8 cellular contexts compared by ENCODE assay signal in the genomic region with DNA sequence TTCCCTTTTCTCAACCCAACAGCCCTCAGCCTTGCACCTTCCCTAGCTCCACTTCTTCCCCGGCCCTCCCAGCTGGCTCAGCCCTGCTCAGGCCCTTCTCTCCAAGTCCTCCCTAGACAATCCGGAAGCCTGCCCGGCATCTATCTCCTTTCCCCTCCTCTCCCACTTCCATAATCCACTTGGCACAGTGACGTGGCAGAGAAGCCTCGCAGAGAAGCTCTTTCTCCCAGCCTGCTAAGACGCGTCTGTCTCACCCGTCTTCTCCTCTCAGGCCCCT. TPM values are rescaled to one million over a fixed set of nuclear protein-coding genes. Genes with fewer than 3 reads are reported as not detected.
DNase-seq lines count a peak whose midpoint lies in the region; TF ChIP-seq lines count a peak whose summit lies in the region.

No MANE protein-coding gene starts in this region.

- peak overlapping the region; percentile 98 to 99 (median 99) for H3K27ac Mint-ChIP-seq in brain

- H3K9me3 Mint-ChIP-seq in brain, result peaks cover 0 to 3% (median 0%) of the 10 kb centered on the region in 5 experiments

- peak overlapping the region; percentile 96 for H3K27ac ChIP-seq in smooth muscle cell (ENCODE audit: low read depth)

- H4K20me1 ChIP-seq in smooth muscle cell (ENCODE audit: low read depth), result peaks cover 27% of the 10 kb centered on the region

- peaks cover 24% of the 10 kb centered on the region for H3K4me1 ChIP-seq in smooth muscle cell (ENCODE audit: low read depth)

- H3K27me3 ChIP-seq in smooth muscle cell (ENCODE audit: low read depth), result no peaks in the 10 kb centered on the region

- H3K9ac ChIP-seq in smooth muscle cell (ENCODE audit: low read depth), result peak overlapping the region; percentile 99

- H3F3A ChIP-seq in smooth muscle cell (ENCODE audit: low read depth), result no peaks in the 10 kb centered on the region

- no peak overlapping the region for H2AFZ ChIP-seq in smooth muscle cell (ENCODE audit: low read depth)

- peaks cover 9% of the 10 kb centered on the region for H3K36me3 Mint-ChIP-seq in brain

- H3K79me2 ChIP-seq in smooth muscle cell (ENCODE audit: low read depth), result peaks cover 25% of the 10 kb centered on the region

- TF ChIP-seq CTCF in brain (conservative IDR thresholded peaks at IDR 0.05) (no peak), smooth muscle cell (IDR thresholded peaks at IDR 0.05; ENCODE audit: borderline replicate concordance, insufficient read depth, poor library complexity, severe bottlenecking) (no peak), GM20000 (IDR thresholded peaks at IDR 0.05; ENCODE audit: extremely low read depth, missing control alignments) (no peak)

- peak overlapping the region; percentile 96 for H3K4me2 ChIP-seq in smooth muscle cell

- no peaks in the 10 kb centered on the region for H3K36me3 ChIP-seq in smooth muscle cell (ENCODE audit: low read depth)

- DNase-seq in SIG-M5 treated with dmso at 0.1 percent for 504 hours (lab: John Stamatoyannopoulos, UW; ENCODE audit: unreplicated experiment), result peak; percentile 31
- no peak for DNase-seq in SIG-M5 (lab: John Stamatoyannopoulos, UW)
- peak; percentile 38 for DNase-seq in NCI-H510A treated with DMSO at 0.1 percent for 48 hours (lab: John Stamatoyannopoulos, UW)
- DNase-seq in inferior parietal cortex (ENCODE audit: extremely low spot score), result peak; percentile 33
- DNase-seq in smooth muscle cell (lab: John Stamatoyannopoulos, UW; ENCODE audit: unreplicated experiment), result peak; percentile 68
- DNase-seq in stimulated activated naive CD4-positive, alpha-beta T cell treated with Interleukin-2 at 50 U/mL for 16 hours (lab: John Stamatoyannopoulos, UW), result no peak
- no peak for DNase-seq in GM20000 (ENCODE audit: low spot score)

- 0% methylated on average over 8 of the region's 8 CpGs for WGBS in smooth muscle cell (ENCODE audit: low lambda C conversion rate)

- H3K27me3 Mint-ChIP-seq in brain, result peaks cover 4% of the 10 kb centered on the region

- H3K4me3 Mint-ChIP-seq in brain, result peak overlapping the region; percentile 92 to 97 (median 94)

- H3K4me1 Mint-ChIP-seq in brain, result peaks cover 28% of the 10 kb centered on the region

- no peaks in the 10 kb centered on the region for H3K9me3 ChIP-seq in smooth muscle cell (replicated peaks; ENCODE audit: low read depth)

- peak overlapping the region; percentile 89 for H3K4me3 ChIP-seq in smooth muscle cell

RNA-seq across cellular contexts. Expression of a gene that starts 1.1 kb away (rescaled TPM):
- polyA plus RNA-seq in brain (ENCODE audit: insufficient read depth, low read depth, low replicate concordance) (266 TPM), smooth muscle cell (44.8 and 51.3 TPM in 2 replicates)
- 49.4 and 50.7 TPM in 2 replicates for total RNA-seq in smooth muscle cell

RNA-seq across cellular contexts. Expression of a gene that starts 15.6 kb away (rescaled TPM):
- 150 TPM for polyA plus RNA-seq in brain (ENCODE audit: insufficient read depth, low read depth, low replicate concordance)
- 27.9 and 37.0 TPM in 2 replicates for total RNA-seq in smooth muscle cell
- polyA plus RNA-seq in smooth muscle cell, result 89.1 and 94.1 TPM in 2 replicates

RNA-seq across cellular contexts. Expression of a gene that starts 54.1 kb away (rescaled TPM):
- polyA plus RNA-seq in brain (ENCODE audit: insufficient read depth, low read depth, low replicate concordance) (36.3 TPM), smooth muscle cell (11.4 and 14.8 TPM in 2 replicates)
- 3.8 and 14.7 TPM in 2 replicates for total RNA-seq in smooth muscle cell

RNA-seq across cellular contexts. Expression of a gene that starts 56.2 kb away (rescaled TPM):
- polyA plus RNA-seq in brain (ENCODE audit: insufficient read depth, low read depth, low replicate concordance), result 129 TPM
- total RNA-seq in smooth muscle cell, result 50.1 and 52.9 TPM in 2 replicates
- polyA plus RNA-seq in smooth muscle cell, result 120 and 132 TPM in 2 replicates

Comparison
In these comparisons a context has a peak if more than half of its experiments do, and no peak if none do; other contexts are left out.
1. DNase-seq: peak in SIG-M5 treated with dmso at 0.1 percent for 504 hours (single experiment), NCI-H510A treated with DMSO at 0.1 percent for 48 hours (single experiment), inferior parietal cortex (single experiment) and smooth muscle cell (single experiment); none in SIG-M5 (single experiment), stimulated activated naive CD4-positive, alpha-beta T cell treated with Interleukin-2 at 50 U/mL for 16 hours (single experiment) and GM20000 (single experiment).